9 cellular contexts compared by ENCODE assay signal in the genomic region with DNA sequence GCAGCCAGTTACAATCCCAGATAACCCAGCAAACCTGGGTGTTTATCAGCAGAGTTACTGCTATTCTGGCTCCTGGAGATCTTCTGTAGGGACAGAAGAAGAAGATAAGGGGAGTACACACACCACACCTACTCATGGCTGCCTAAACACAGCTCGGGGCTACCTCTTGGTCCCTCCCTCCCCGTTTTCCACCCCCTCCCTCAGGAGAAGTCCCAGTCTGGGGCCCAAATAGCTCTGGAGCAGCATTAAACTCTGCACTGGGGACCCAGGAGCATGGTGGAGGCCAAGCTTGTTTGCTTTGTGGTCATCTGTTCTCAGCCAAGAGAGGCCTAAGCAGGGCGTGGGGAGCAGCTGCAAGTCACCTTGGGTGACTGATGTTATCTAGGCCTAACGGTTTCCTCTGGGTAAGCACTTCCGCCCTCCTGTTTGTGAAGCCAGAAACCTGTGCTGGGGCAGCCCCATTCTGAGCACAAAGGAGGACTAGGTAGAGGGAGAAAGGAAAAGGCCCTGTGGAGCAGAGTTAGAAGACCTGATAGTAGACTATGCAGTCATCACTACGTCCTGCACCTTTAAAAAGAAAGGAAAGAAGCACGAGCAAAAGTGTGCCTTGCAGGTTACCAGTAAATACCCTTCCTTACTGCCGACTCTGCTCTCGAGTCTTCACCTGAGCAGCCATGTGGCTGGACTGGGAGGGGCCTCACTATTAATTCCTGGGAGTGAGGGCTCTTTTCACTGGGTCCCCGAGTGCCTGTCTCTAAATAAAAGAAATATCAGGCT. TPM values are rescaled to one million over a fixed set of nuclear protein-coding genes. Genes with fewer than 3 reads are reported as not detected.
DNase-seq lines count a peak whose midpoint lies in the region; ATAC-seq, FAIRE-seq and TF ChIP-seq lines count a peak whose summit lies in the region.
"Had no signal": no experiment of that assay in that cellular context is flagged by ENCODE, and none has a peak within 500 bp of the region (broad histone marks: within the 10 kb centered on the region; RNA-seq: fewer than 3 reads in every experiment).

No MANE protein-coding gene starts in this region.

- no peak overlapping the region for H2AFZ ChIP-seq in H1 (ENCODE audit: low read length)
- no peak overlapping the region for H2AFZ ChIP-seq in neural progenitor cell (replicated peaks)

- H3K4me1 Mint-ChIP-seq in activated B cell treated with CpG ODN at 0.5 μM for 24 hours (peaks cover 76% of the 10 kb centered on the region), neural progenitor cell (peaks cover 10% of the 10 kb centered on the region)

- H3K27me3 Mint-ChIP-seq in activated B cell treated with CpG ODN at 0.5 μM for 24 hours: no peaks in the 10 kb centered on the region
- peaks cover 27% of the 10 kb centered on the region for H3K27me3 Mint-ChIP-seq in neural progenitor cell (ENCODE audit: insufficient read depth, low read depth)

- no peak for FAIRE-seq in H1 (lab: Jason Lieb, UNC)
- FAIRE-seq: islet of Langerhans had no signal

- CTCF ChIA-PET in activated B cell treated with CpG ODN at 0.5 μM for 24 hours (lab: Charles Lee) (interaction anchor here (1.0 to 11.6 kb wide), 5 partner anchors 10 to 60 kb away, joined by 3 to 229 read pairs (median 4); no protein-coding TSS in a partner anchor), H1 (lab: Charles Lee; ENCODE audit: partially characterized antibody) (interaction anchor here (0.7 to 2.1 kb wide), 5 partner anchors 10 to 28 kb away, joined by 3 to 6 read pairs (median 3); no protein-coding TSS in a partner anchor)

- no peak overlapping the region for H3K14ac ChIP-seq in H1 (ENCODE audit: insufficient read length)

- H3K23ac ChIP-seq in H1 (ENCODE audit: insufficient read length): no peak overlapping the region

- H3K9me3 Mint-ChIP-seq in activated B cell treated with CpG ODN at 0.5 μM for 24 hours: peaks cover 2% of the 10 kb centered on the region
- H3K9me3 Mint-ChIP-seq in neural progenitor cell: peaks cover 5% of the 10 kb centered on the region

- peak; percentile 53 for DNase-seq in ELF-1 (ENCODE audit: low read depth, low spot score)
- DNase-seq in HT1080 (ENCODE audit: low read depth): peak; percentile 27
- peak; percentile 52 for DNase-seq in activated B cell treated with CpG ODN at 0.5 μM for 24 hours
- DNase-seq in H1 (ENCODE audit: low read depth in 1 of 2, low spot score in 2 of 2): no peak
- DNase-seq in stimulated activated CD4-positive, alpha-beta T cell treated with anti-CD3 and anti-CD28 coated beads, TNF-alpha, amount 100 ng/mL, for 24 hours (ENCODE audit: low read depth in 3 of 3): peak; percentile 46 to 77 (median 55)
- no peak for DNase-seq in foreskin melanocyte
- no peak for DNase-seq in neural progenitor cell (ENCODE audit: low spot score)

- H3K4ac ChIP-seq in H1 (replicated peaks; ENCODE audit: insufficient read length, low read depth, low read length): no peak overlapping the region

- TF ChIP-seq RAD21 in H1 (IDR thresholded peaks at IDR 0.05 in 1 of 2, conservative IDR thresholded peaks at IDR 0.05 in 1 of 2; ENCODE audit: low read depth in 2 of 2, low read length in 2 of 2): no peak

- POLR2A ChIA-PET in activated B cell treated with CpG ODN at 0.5 μM for 24 hours (lab: Charles Lee) (interaction anchor here (0.6 to 13.8 kb wide), 13 partner anchors 9 to 175 kb away, joined by 3 to 493 read pairs (median 7); partner anchors contain the start of gene MPZL1), H1 (lab: Charles Lee; ENCODE audit: partially characterized antibody) (no interaction called here)

- H2BK120ac ChIP-seq in H1 (replicated peaks; ENCODE audit: low read depth, low read length): no peak overlapping the region

- H4K91ac ChIP-seq in H1 (replicated peaks; ENCODE audit: insufficient read length, low read length): no peak overlapping the region

- H3K9ac ChIP-seq in H1 (replicated peaks in 1 of 4; ENCODE audit: extremely low read depth in 1 of 4, low read depth in 3 of 4, low read length in 3 of 4) (no peak overlapping the region), neural progenitor cell (no peak overlapping the region)

- H3K4me3 Mint-ChIP-seq in activated B cell treated with CpG ODN at 0.5 μM for 24 hours: peak overlapping the region; percentile 94
- no peak overlapping the region for H3K4me3 Mint-ChIP-seq in neural progenitor cell

- no peak overlapping the region for H2BK5ac ChIP-seq in H1 (ENCODE audit: low read depth, low read length)

- peaks cover 5% of the 10 kb centered on the region for H3F3A ChIP-seq in neural progenitor cell (ENCODE audit: low read depth)

- H2BK20ac ChIP-seq in H1 (ENCODE audit: low read length): no peak overlapping the region

- H3K56ac ChIP-seq in H1 (replicated peaks; ENCODE audit: insufficient read length, low read depth, low read length): no peak overlapping the region

- no peak for TF ChIP-seq CTCF in activated B cell treated with CpG ODN at 0.5 μM for 24 hours (IDR thresholded peaks at IDR 0.05)
- TF ChIP-seq CTCF in H1 (IDR thresholded peaks at IDR 0.05; ENCODE audit: control extremely low read depth in 1 of 3, insufficient read depth in 1 of 3, low read depth in 1 of 3, low read length in 3 of 3): no peak
- no peak for TF ChIP-seq CTCF in neural progenitor cell (IDR thresholded peaks at IDR 0.05)

- H3K4me3 ChIP-seq in H1 (ENCODE audit: extremely low read depth in 1 of 4, insufficient read depth in 2 of 4, low read depth in 3 of 4, low read length in 4 of 4) (no peak overlapping the region), neural progenitor cell (no peak overlapping the region)

- H3K79me1 ChIP-seq in H1 (ENCODE audit: low read depth, low read length): no peaks in the 10 kb centered on the region

- no peak overlapping the region for H2BK15ac ChIP-seq in H1 (ENCODE audit: low read length)

- H3K9me3 ChIP-seq in H1 (ENCODE audit: insufficient read depth in 2 of 2, low read depth in 1 of 2, low read length in 1 of 2) (no peaks in the 10 kb centered on the region), neural progenitor cell (ENCODE audit: low read depth) (no peaks in the 10 kb centered on the region)

- peaks cover 7% of the 10 kb centered on the region; the same call in 1 of the 2 replicates for H3K23me2 ChIP-seq in H1 (ENCODE audit: low read depth, low read length)

- TF ChIP-seq POLR2A in H1 (IDR thresholded peaks at IDR 0.05; ENCODE audit: control extremely low read depth in 1 of 2, low read depth in 2 of 2, low read length in 2 of 2): no peak

- no peak overlapping the region for H3K27ac ChIP-seq in H1 (ENCODE audit: low read depth, low read length)
- no peak overlapping the region for H3K27ac ChIP-seq in neural progenitor cell

- no peaks in the 10 kb centered on the region for H3K79me2 ChIP-seq in H1 (ENCODE audit: control insufficient read depth in 1 of 2, insufficient read depth in 2 of 2, low read length in 2 of 2)
- H3K79me2 ChIP-seq in neural progenitor cell (ENCODE audit: low read depth): no peaks in the 10 kb centered on the region

- no peak overlapping the region for H3K18ac ChIP-seq in H1 (ENCODE audit: extremely low read depth, low read length)

- intact Hi-C loops in activated B cell treated with CpG ODN at 0.5 μM for 24 hours (cut with micrococcal nuclease): loop anchor here (1.0 kb wide), 3 partner anchors 9 to 308 kb away; partner anchors contain the start of gene DCAF6

- H2BK12ac ChIP-seq in H1 (ENCODE audit: low read depth, low read length): no peak overlapping the region

- H3K36me3 ChIP-seq in H1 (ENCODE audit: control insufficient read depth in 2 of 4, insufficient read depth in 4 of 4, low read length in 3 of 4): no peaks in the 10 kb centered on the region
- H3K36me3 ChIP-seq in neural progenitor cell: no peaks in the 10 kb centered on the region

- peak overlapping the region; percentile 11; the same call in 1 of the 2 replicates for H4K8ac ChIP-seq in H1 (ENCODE audit: extremely low read depth, insufficient read depth, low read length)

- H3K4me2 ChIP-seq in H1 (ENCODE audit: insufficient read depth in 1 of 2, low read depth in 2 of 2, low read length in 2 of 2) (no peak overlapping the region), neural progenitor cell (no peak overlapping the region)

- H2AK5ac ChIP-seq in H1 (ENCODE audit: low read depth, low read length): no peak overlapping the region

- H3K36me3 Mint-ChIP-seq in activated B cell treated with CpG ODN at 0.5 μM for 24 hours (ENCODE audit: low read depth) (peaks cover 30% of the 10 kb centered on the region), neural progenitor cell (no peaks in the 10 kb centered on the region)

- WGBS in H1 (ENCODE audit: extremely low coverage in 1 of 2, insufficient coverage in 1 of 2, insufficient read length in 1 of 2, insufficient replicate concordance in 2 of 2, low coverage in 1 of 2, low lambda C conversion rate in 2 of 2, missing lambda C conversion rate in 1 of 2), 2 experiments: 81% methylated on average over 10 of the region's 10 CpGs; no CpG with 5 or more reads in 1 of the 2 experiments

- H4K20me1 ChIP-seq in H1 (replicated peaks in 1 of 2; ENCODE audit: control insufficient read depth in 1 of 2, insufficient read depth in 2 of 2, low read length in 2 of 2) (no peaks in the 10 kb centered on the region), neural progenitor cell (ENCODE audit: low read depth) (no peaks in the 10 kb centered on the region)

- peak overlapping the region; percentile 98 for H3K27ac Mint-ChIP-seq in activated B cell treated with CpG ODN at 0.5 μM for 24 hours
- no peak overlapping the region for H3K27ac Mint-ChIP-seq in neural progenitor cell

- H3K4me1 ChIP-seq in H1 (replicated peaks in 1 of 4; ENCODE audit: control insufficient read depth in 3 of 4, insufficient read depth in 4 of 4, low read length in 3 of 4) (peaks cover 0 to 10% (median 5%) of the 10 kb centered on the region in 4 experiments; a peak in 5 of 7 replicates), neural progenitor cell (peaks cover 7% of the 10 kb centered on the region)

- H3K27me3 ChIP-seq in H1 (replicated peaks in 1 of 4; ENCODE audit: control insufficient read depth in 3 of 4, extremely low read depth in 1 of 4, insufficient read depth in 3 of 4, low read length in 3 of 4): peaks cover 20 to 46% (median 41%) of the 10 kb centered on the region in 4 experiments
- H3K27me3 ChIP-seq in neural progenitor cell: peaks cover 57% of the 10 kb centered on the region

- no peak overlapping the region for H4K5ac ChIP-seq in H1 (ENCODE audit: insufficient read length, low read depth, low read length)

- no peak for TF ChIP-seq EP300 in H1 (IDR thresholded peaks at IDR 0.05; ENCODE audit: borderline replicate concordance in 1 of 2, low read depth in 2 of 2, low read length in 2 of 2)

- ATAC-seq in GM21381 (IDR thresholded peaks at IDR 0.05; ENCODE audit: unreplicated experiment): peak; percentile 64
- peak; percentile 70 for ATAC-seq in activated B cell treated with CpG ODN at 0.5 μM for 24 hours (ENCODE audit: low read depth)

RNA-seq across cellular contexts. Expression of gene RCSD1, which starts 2.0 kb away (rescaled TPM):
- total RNA-seq in HT1080 (2014; rRNA removed; shearing (Covaris generic)): not detected in 2 replicates
- polyA plus RNA-seq in HT1080 (2015; cell fraction: cytosol; rRNA removed): not detected in 2 replicates
- not detected in 2 replicates for polyA plus RNA-seq in HT1080 (2015; cell fraction: nucleus; rRNA removed)
- 184 and 185 TPM in 2 replicates for total RNA-seq in activated B cell treated with CpG ODN at 0.5 μM for 24 hours
- total RNA-seq in H1 (2021; fragmentation: NEBNext Ultra II Directional; extraction: Animal tissue kit (Norgen Biotek cat#: 25700)): 0.69 and 0.98 TPM in 2 replicates
- 0.35 and 0.47 TPM in 2 replicates for polyA plus RNA-seq in H1 (2011; rRNA removed)
- 0.69 TPM for polyA plus RNA-seq in H1 (2011; cell fraction: cytosol; rRNA removed)
- polyA plus RNA-seq in H1 (2011; cell fraction: nucleus; rRNA removed): 0.27 TPM
- polyA plus RNA-seq in H1 (2012, experiment 1 of 2): 0.46 to 0.58 TPM (median 0.53 TPM) in 4 replicates
- polyA plus RNA-seq in H1 (2012, experiment 2 of 2): 0.13 TPM
- polyA plus RNA-seq in H1 (2013, experiment 1 of 2): 0.22 TPM
- 0.24 TPM for polyA plus RNA-seq in H1 (2013, experiment 2 of 2)
- 0.60 and 0.73 TPM in 2 replicates for polyA minus RNA-seq in H1 (2011; rRNA and poly(A)+ RNA removed)
- polyA minus RNA-seq in H1 (2011; cell fraction: cytosol; rRNA and poly(A)+ RNA removed): 0.37 TPM
- polyA minus RNA-seq in H1 (2011; cell fraction: nucleus; rRNA and poly(A)+ RNA removed): not detected
- 0.06 TPM in 2 replicates for total RNA-seq in neural progenitor cell (ENCODE audit: low replicate concordance)

Comparison
In these comparisons a context has a peak if more than half of its experiments do, and no peak if none do; other contexts are left out.
1. DNase-seq: peak in ELF-1 (single experiment), HT1080 (single experiment), activated B cell treated with CpG ODN at 0.5 μM for 24 hours (single experiment) and stimulated activated CD4-positive, alpha-beta T cell treated with anti-CD3 and anti-CD28 coated beads, TNF-alpha, amount 100 ng/mL, for 24 hours (3 of 3); none in H1 (0 of 2), foreskin melanocyte (single experiment) and neural progenitor cell (single experiment).
2. RNA of gene RCSD1, which starts 2.0 kb away (total RNA-seq): 184 to 185 TPM in activated B cell treated with CpG ODN at 0.5 μM for 24 hours; 0.69 to 0.98 TPM in H1, 0.06 TPM in neural progenitor cell and not detected in HT1080; every median in the first group is over 10 times any median in the second.